8 cellular contexts compared by ENCODE assay signal in genomic region chrX:125711103-125711502, GRCh38.
"Had no signal": no experiment of that assay in that cellular context is flagged by ENCODE, and none has a peak within 500 bp of the region (broad histone marks: within the 10 kb centered on the region; RNA-seq: fewer than 3 reads in every experiment).

No MANE protein-coding gene starts in this region.

- H3K4me3 ChIP-seq: GM23248, HAP-1 had no signal

- FAIRE-seq: HTR-8/SVneo had no signal

- H3K36me3 ChIP-seq: HAP-1 had no signal

- ATAC-seq: HCT116 had no signal

- H3K9ac ChIP-seq: GM23248 had no signal

- H3K36me3 Mint-ChIP-seq: IgD-negative memory B cell had no signal

- H3K27ac ChIP-seq: GM23248 had no signal

- H3K27ac Mint-ChIP-seq: HFFc6, IgD-negative memory B cell had no signal

- H2AFZ ChIP-seq: GM23248 had no signal

- H3K9me3 ChIP-seq: HAP-1 had no signal

- H3K4me1 Mint-ChIP-seq: IgD-negative memory B cell had no signal

- DNase-seq: GM23248, GOT3, HFFc6, KBM-7 had no signal

- H3K4me3 Mint-ChIP-seq: HFFc6, IgD-negative memory B cell had no signal
